In genomic region chr6:169208011-169208410, GRCh38 we compare ENCODE assay signal across 14 cellular contexts.
"Had no signal": no experiment of that assay in that cellular context is flagged by ENCODE, and none has a peak within 500 bp of the region (broad histone marks: within the 10 kb centered on the region; RNA-seq: fewer than 3 reads in every experiment).

No MANE protein-coding gene starts in this region.

- DNase-seq: activated B cell treated with CpG ODN at 0.5 μM for 24 hours; activated CD4-positive, alpha-beta T cell treated with anti-CD3 and anti-CD28 coated beads, Interleukin-2, amount 10 ng/mL, durations not matched to agents 24 days and 14 days; activated CD8-positive, alpha-beta memory T cell treated with anti-CD3 and anti-CD28 coated beads for 24 hours; activated naive CD4-positive, alpha-beta T cell; activated T-cell treated with anti-CD3 and anti-CD28 coated beads for 4 hours; islet precursor cell; midbrain; psoas muscle; right lobe of liver; stomach; testis; upper lobe of left lung had no signal

- H3K4me3 Mint-ChIP-seq: activated B cell treated with CpG ODN at 0.5 μM for 24 hours; activated CD4-positive, alpha-beta T cell treated with anti-CD3 and anti-CD28 coated beads, Interleukin-2, amount 10 ng/mL, durations not matched to agents 24 days and 14 days; neural crest cell had no signal

- H3K4me1 ChIP-seq: right lobe of liver, testis had no signal

- H3K27ac Mint-ChIP-seq: activated B cell treated with CpG ODN at 0.5 μM for 24 hours; activated CD4-positive, alpha-beta T cell treated with anti-CD3 and anti-CD28 coated beads, Interleukin-2, amount 10 ng/mL, durations not matched to agents 24 days and 14 days had no signal

- H3K36me3 ChIP-seq: right lobe of liver, stomach, upper lobe of left lung had no signal

- H3K4me3 ChIP-seq: lung, psoas muscle, right lobe of liver, stomach, testis, upper lobe of left lung had no signal

- H3K27me3 ChIP-seq: stomach, testis, upper lobe of left lung had no signal

- H3K27ac ChIP-seq: psoas muscle, right lobe of liver, stomach, testis, upper lobe of left lung had no signal

- H3K9me3 ChIP-seq: psoas muscle, testis had no signal

- H3K27me3 Mint-ChIP-seq: activated B cell treated with CpG ODN at 0.5 μM for 24 hours; activated CD4-positive, alpha-beta T cell treated with anti-CD3 and anti-CD28 coated beads, Interleukin-2, amount 10 ng/mL, durations not matched to agents 24 days and 14 days had no signal

- ATAC-seq: psoas muscle, right lobe of liver had no signal
